ENCODE assay signal across 8 cellular contexts in genomic region chr16:3612510-3613466, GRCh38. TPM values are rescaled to one million over a fixed set of nuclear protein-coding genes. Genes with fewer than 3 reads are reported as not detected.
DNase-seq lines count a peak whose midpoint lies in the region; ATAC-seq and TF ChIP-seq lines count a peak whose summit lies in the region.

No MANE protein-coding gene starts in this region.

- no peaks in the 10 kb centered on the region for H3K27me3 Mint-ChIP-seq in activated naive CD4-positive, alpha-beta T cell treated with anti-CD3 and anti-CD28 coated beads, Interleukin-2, amount 50 U/mL, for 24 hours
- H3K27me3 Mint-ChIP-seq in type B pancreatic cell: no peaks in the 10 kb centered on the region

- H3K27me3 ChIP-seq in liver (ENCODE audit: control insufficient read depth in 4 of 4, insufficient read depth in 4 of 4, low read length in 3 of 4): no peaks in the 10 kb centered on the region

- no peak overlapping the region for H3K9ac ChIP-seq in liver (ENCODE audit: low read depth in 1 of 2, low read length in 2 of 2)

- no peak for TF ChIP-seq RAD21 in liver (IDR thresholded peaks at IDR 0.05)

- H3K36me3 ChIP-seq in liver (ENCODE audit: control insufficient read depth in 4 of 4, insufficient read depth in 3 of 4, low read depth in 1 of 4, low read length in 3 of 4): no peaks in the 10 kb centered on the region

- H3K4me3 Mint-ChIP-seq in activated naive CD4-positive, alpha-beta T cell treated with anti-CD3 and anti-CD28 coated beads, Interleukin-2, amount 50 U/mL, for 24 hours: peak overlapping the region; percentile 99
- H3K4me3 Mint-ChIP-seq in type B pancreatic cell: peak overlapping the region; percentile 99

- WGBS in liver: 86% methylated on average over 34 of the region's 34 CpGs

- DNase-seq in activated naive CD4-positive, alpha-beta T cell treated with anti-CD3 and anti-CD28 coated beads, Interleukin-2, amount 50 U/mL, for 16 hours: no peak
- peak in 1 of 2 donors; percentile 47 for DNase-seq in activated naive CD4-positive, alpha-beta T cell treated with anti-CD3 and anti-CD28 coated beads, Interleukin-2, amount 50 U/mL, for 72 hours (ENCODE audit: low spot score in 2 of 2)
- DNase-seq in type B pancreatic cell (ENCODE audit: extremely low spot score, unreplicated experiment): no peak
- no peak for DNase-seq in OCI-M2 (lab: John Stamatoyannopoulos, UW; ENCODE audit: unreplicated experiment)
- DNase-seq in Kasumi-1 (lab: John Stamatoyannopoulos, UW): no peak
- DNase-seq in anterior cingulate cortex (lab: John Stamatoyannopoulos, UW): no peak

- H3K27ac Mint-ChIP-seq in activated naive CD4-positive, alpha-beta T cell treated with anti-CD3 and anti-CD28 coated beads, Interleukin-2, amount 50 U/mL, for 24 hours: peak overlapping the region; percentile 49
- peak overlapping the region; percentile 57 to 97 for H3K27ac Mint-ChIP-seq in activated naive CD4-positive, alpha-beta T cell treated with anti-CD3 and anti-CD28 coated beads, Interleukin-2, amount 50 U/mL, for 72 hours
- H3K27ac Mint-ChIP-seq in type B pancreatic cell: peak overlapping the region; percentile 71

- peaks cover 58% of the 10 kb centered on the region for H3K4me1 Mint-ChIP-seq in activated naive CD4-positive, alpha-beta T cell treated with anti-CD3 and anti-CD28 coated beads, Interleukin-2, amount 50 U/mL, for 24 hours
- H3K4me1 Mint-ChIP-seq in type B pancreatic cell (ENCODE audit: unreplicated experiment): peaks cover 35% of the 10 kb centered on the region

- H3K4me1 ChIP-seq in liver (ENCODE audit: control insufficient read depth in 4 of 4, insufficient read depth in 4 of 4, low read length in 3 of 4): peaks cover 3 to 38% (median 31%) of the 10 kb centered on the region in 4 donors

- no peaks in the 10 kb centered on the region for H3K9me3 Mint-ChIP-seq in activated naive CD4-positive, alpha-beta T cell treated with anti-CD3 and anti-CD28 coated beads, Interleukin-2, amount 50 U/mL, for 24 hours
- H3K9me3 Mint-ChIP-seq in activated naive CD4-positive, alpha-beta T cell treated with anti-CD3 and anti-CD28 coated beads, Interleukin-2, amount 50 U/mL, for 72 hours: no peaks in the 10 kb centered on the region
- no peaks in the 10 kb centered on the region for H3K9me3 Mint-ChIP-seq in type B pancreatic cell

- no peaks in the 10 kb centered on the region for H3K9me3 ChIP-seq in liver (ENCODE audit: control insufficient read depth in 4 of 4, low read length in 3 of 4)

- TF ChIP-seq CTCF in liver (IDR thresholded peaks at IDR 0.05; ENCODE audit: low read depth, low read length, missing input control) (no peak), type B pancreatic cell (conservative IDR thresholded peaks at IDR 0.05) (no peak)

- no peak overlapping the region for H3K27ac ChIP-seq in liver (ENCODE audit: low read depth in 1 of 2, low read length in 2 of 2)

- peaks cover 2% of the 10 kb centered on the region for H3K36me3 Mint-ChIP-seq in activated naive CD4-positive, alpha-beta T cell treated with anti-CD3 and anti-CD28 coated beads, Interleukin-2, amount 50 U/mL, for 24 hours
- peaks cover 30 to 32% of the 10 kb centered on the region in 2 donors for H3K36me3 Mint-ChIP-seq in activated naive CD4-positive, alpha-beta T cell treated with anti-CD3 and anti-CD28 coated beads, Interleukin-2, amount 50 U/mL, for 72 hours
- peaks cover 19% of the 10 kb centered on the region for H3K36me3 Mint-ChIP-seq in type B pancreatic cell

- no peak for ATAC-seq in activated naive CD4-positive, alpha-beta T cell treated with anti-CD3 and anti-CD28 coated beads, Interleukin-2, amount 50 U/mL, for 72 hours

- H3K4me3 ChIP-seq in liver (ENCODE audit: low read depth in 1 of 3, low read length in 3 of 3): peak overlapping the region in 2 of 3 donors; percentile 92 to 99

TF ChIP-seq in liver, 16 proteins besides CTCF, POLR2A, EP300 and RAD21:
- TF ChIP-seq GABPA (IDR thresholded peaks at IDR 0.05 in 1 of 2, conservative IDR thresholded peaks at IDR 0.05 in 1 of 2) (no peak), NR2F2 (IDR thresholded peaks at IDR 0.05) (no peak), FOXA1 (IDR thresholded peaks at IDR 0.05) (no peak), HNF4A (conservative IDR thresholded peaks at IDR 0.05) (no peak), YY1 (IDR thresholded peaks at IDR 0.05) (no peak), MAX (IDR thresholded peaks at IDR 0.05) (no peak), HNF4G (IDR thresholded peaks at IDR 0.05) (no peak), FOXA2 (IDR thresholded peaks at IDR 0.05) (no peak), ZBTB33 (IDR thresholded peaks at IDR 0.05) (no peak), SP1 (IDR thresholded peaks at IDR 0.05) (no peak), ATF3 (IDR thresholded peaks at IDR 0.05) (no peak), JUND (IDR thresholded peaks at IDR 0.05) (no peak), TAF1 (conservative IDR thresholded peaks at IDR 0.05) (no peak), REST (IDR thresholded peaks at IDR 0.05) (no peak), EGR1 (IDR thresholded peaks at IDR 0.05; ENCODE audit: low read depth in 2 of 2) (no peak), RXRA (IDR thresholded peaks at IDR 0.05) (no peak)
TF ChIP-seq in liver: peak in this region for 0.

RNA-seq across cellular contexts. Expression of gene SLX4, which starts 1.4 kb away (rescaled TPM):
- 10 to 100 TPM; 12.7 to 19.7 TPM for total RNA-seq in activated naive CD4-positive, alpha-beta T cell treated with anti-CD3 and anti-CD28 coated beads, Interleukin-2, amount 50 U/mL, for 72 hours
- total RNA-seq in liver (1 to 10 TPM; 1.8 to 4.9 TPM), type B pancreatic cell (ENCODE audit: low replicate concordance) (7.3 and 13.3 TPM in 2 replicates)
- polyA plus RNA-seq in liver: under 1 TPM; 0.32 to 0.87 TPM

RNA-seq across cellular contexts. Expression of gene NLRC3, which starts 35.6 kb away (rescaled TPM):
- 10 to 100 TPM; 24.6 to 26.2 TPM for total RNA-seq in activated naive CD4-positive, alpha-beta T cell treated with anti-CD3 and anti-CD28 coated beads, Interleukin-2, amount 50 U/mL, for 72 hours
- total RNA-seq in liver (1 to 10 TPM; 1.5 to 2.2 TPM), type B pancreatic cell (ENCODE audit: low replicate concordance) (0.17 and 0.34 TPM in 2 replicates)
- under 1 TPM; 0.35 to 0.58 TPM for polyA plus RNA-seq in liver

RNA-seq across cellular contexts. Expression of gene DNASE1, which starts 41.7 kb away (rescaled TPM):
- total RNA-seq in activated naive CD4-positive, alpha-beta T cell treated with anti-CD3 and anti-CD28 coated beads, Interleukin-2, amount 50 U/mL, for 72 hours: 10 to 100 TPM; 17.5 to 29.5 TPM
- 10 to 100 TPM; 10.2 to 11.6 TPM for total RNA-seq in liver
- polyA plus RNA-seq in liver: 1 to 10 TPM in 1 of 2 donors, under 1 TPM in 1; 0.77 to 2.1 TPM
- 35.7 and 44.8 TPM in 2 replicates for total RNA-seq in type B pancreatic cell (ENCODE audit: low replicate concordance)

Comparison
In these comparisons a context has a peak if more than half of its experiments do, and no peak if none do; other contexts are left out.
1. RNA of gene NLRC3, which starts 35.6 kb away (total RNA-seq): 24.6 to 26.2 TPM in activated naive CD4-positive, alpha-beta T cell treated with anti-CD3 and anti-CD28 coated beads, Interleukin-2, amount 50 U/mL, for 72 hours; 1.5 to 2.2 TPM in liver and 0.17 to 0.34 TPM in type B pancreatic cell; every median in the first group is over 4 times any median in the second.
2. Peak in every context shown above with its lines, with median percentiles within 50 percentile points of each other: H3K27ac Mint-ChIP-seq.